ENCODE assay signal across 25 cellular contexts in genomic region chr5:67299317-67299716, GRCh38.
DNase-seq lines count a peak whose midpoint lies in the region; ATAC-seq, FAIRE-seq and TF ChIP-seq lines count a peak whose summit lies in the region.
"Had no signal": no experiment of that assay in that cellular context is flagged by ENCODE, and none has a peak within 500 bp of the region (broad histone marks: within the 10 kb centered on the region; RNA-seq: fewer than 3 reads in every experiment).

No MANE protein-coding gene starts in this region.

- intact Hi-C loops in MCF 10A (cut with micrococcal nuclease) (no loop called here), breast epithelium (cut with DNase I; ENCODE audit: low total_unique reads) (no loop called here)

- H3K36me3 Mint-ChIP-seq in MCF 10A (ENCODE audit: insufficient read depth, unreplicated experiment) = peaks cover 6% of the 10 kb centered on the region
- no peaks in the 10 kb centered on the region for H3K36me3 Mint-ChIP-seq in activated CD4-positive, alpha-beta memory T cell treated with anti-CD3 and anti-CD28 coated beads, Interleukin-2, amount 10 ng/mL, durations not matched to agents 7 days and 5 days (ENCODE audit: low read depth)
- H3K36me3 Mint-ChIP-seq: naive B cell had no signal

- DNase-seq in MCF 10A (ENCODE audit: unreplicated experiment) (no peak), breast epithelium (ENCODE audit: low spot score in 2 of 2) (no peak), bronchial epithelial cell (ENCODE audit: low read depth) (peak; percentile 24), kidney tubule cell (ENCODE audit: low spot score) (peak; percentile 30), LoVo (ENCODE audit: low spot score) (no peak), GM20000 (ENCODE audit: low spot score) (no peak)
- DNase-seq in activated CD4-positive, alpha-beta memory T cell treated with anti-CD3 and anti-CD28 coated beads, Interleukin-2, amount 10 ng/mL, durations not matched to agents 7 days and 5 days = no peak
- DNase-seq: activated CD4-positive, alpha-beta T cell treated with anti-CD3 and anti-CD28 coated beads, Interleukin-2, amount 10 ng/mL, durations not matched to agents 7 days and 5 days; activated CD8-positive, alpha-beta memory T cell treated with anti-CD3 and anti-CD28 coated beads, Interleukin-2, amount 50 U/mL, for 4 hours; DMS153; erythroblast; heart left ventricle; mammary epithelial cell; naive B cell; NCI-H1092; NCI-H510A; ovary; Right ventricle myocardium superior; stimulated activated naive CD8-positive, alpha-beta T cell treated with anti-CD3 and anti-CD28 coated beads, Interleukin-15, Interleukin-2, amounts not matched to agents 100 U/mL and 50 U/mL, for 24 hours; tibial artery had no signal

- BruUV-seq in MCF 10A (replicated peaks; lab: Mats Ljungman, UMichigan) = no TSS peak

- H3K4me1 ChIP-seq in breast epithelium = no peaks in the 10 kb centered on the region

- no peak overlapping the region for H3K4me3 Mint-ChIP-seq in MCF 10A (ENCODE audit: unreplicated experiment)
- no peak overlapping the region for H3K4me3 Mint-ChIP-seq in activated CD4-positive, alpha-beta memory T cell treated with anti-CD3 and anti-CD28 coated beads, Interleukin-2, amount 10 ng/mL, durations not matched to agents 7 days and 5 days
- H3K4me3 Mint-ChIP-seq: activated CD4-positive, alpha-beta T cell treated with anti-CD3 and anti-CD28 coated beads, Interleukin-2, amount 10 ng/mL, durations not matched to agents 7 days and 5 days; naive B cell had no signal

- no peaks in the 10 kb centered on the region for H3K27me3 ChIP-seq in breast epithelium
- no peaks in the 10 kb centered on the region for H3K27me3 ChIP-seq in bronchial epithelial cell (ENCODE audit: control insufficient read depth, insufficient read depth, low read length)
- H3K27me3 ChIP-seq: cardiac muscle cell, heart left ventricle, ovary, tibial artery had no signal

- FAIRE-seq in bronchial epithelial cell (lab: Jason Lieb, UNC) = no peak

- CTCF ChIA-PET in MCF 10A (lab: Yijun Ruan, JAX) = interaction anchor here (0.9 kb wide), 1 partner anchor 9 kb away, joined by 3 read pairs; no protein-coding TSS in a partner anchor
- CTCF ChIA-PET in activated CD4-positive, alpha-beta memory T cell treated with anti-CD3 and anti-CD28 coated beads, Interleukin-2, amount 10 ng/mL, durations not matched to agents 7 days and 5 days (lab: Charles Lee) = no interaction called here

- TF ChIP-seq CTCF in MCF 10A (IDR thresholded peaks at IDR 0.05; ENCODE audit: unreplicated experiment) (no peak), breast epithelium (IDR thresholded peaks at IDR 0.05) (no peak), bronchial epithelial cell (IDR thresholded peaks at IDR 0.05; ENCODE audit: insufficient read depth, low read length, severe bottlenecking) (no peak), GM20000 (IDR thresholded peaks at IDR 0.05; ENCODE audit: extremely low read depth, missing control alignments) (no peak)

- POLR2A ChIA-PET in MCF 10A (lab: Yijun Ruan, JAX) = interaction anchor here (0.6 to 1.2 kb wide), 2 partner anchors 31 to 579 kb away, joined by 3 read pairs; no protein-coding TSS in a partner anchor
- POLR2A ChIA-PET in activated CD4-positive, alpha-beta memory T cell treated with anti-CD3 and anti-CD28 coated beads, Interleukin-2, amount 10 ng/mL, durations not matched to agents 7 days and 5 days (lab: Charles Lee) = no interaction called here

- H3K4me3 ChIP-seq in breast epithelium (no peak overlapping the region), bronchial epithelial cell (ENCODE audit: low read depth, low read length) (no peak overlapping the region)
- H3K4me3 ChIP-seq: cardiac muscle cell, heart left ventricle, ovary, tibial artery had no signal

- no peaks in the 10 kb centered on the region for H3K36me3 ChIP-seq in breast epithelium
- H3K36me3 ChIP-seq in bronchial epithelial cell (ENCODE audit: control insufficient read depth, insufficient read depth, low read length) = no peaks in the 10 kb centered on the region
- H3K36me3 ChIP-seq: cardiac muscle cell, heart left ventricle, ovary, tibial artery had no signal

- no peak for ATAC-seq in HG03354 (IDR thresholded peaks at IDR 0.05; ENCODE audit: poor library complexity, severe bottlenecking, unreplicated experiment)
- ATAC-seq: heart left ventricle; sciatic nerve; stimulated activated naive CD8-positive, alpha-beta T cell treated with anti-CD3 and anti-CD28 coated beads, Interleukin-15, Interleukin-2, amounts not matched to agents 100 U/mL and 50 U/mL, for 24 hours had no signal

- H3K27ac Mint-ChIP-seq in MCF 10A (ENCODE audit: low read depth, unreplicated experiment) = peak overlapping the region; percentile 97
- no peak overlapping the region for H3K27ac Mint-ChIP-seq in activated CD4-positive, alpha-beta memory T cell treated with anti-CD3 and anti-CD28 coated beads, Interleukin-2, amount 10 ng/mL, durations not matched to agents 7 days and 5 days
- H3K27ac Mint-ChIP-seq: activated CD4-positive, alpha-beta T cell treated with anti-CD3 and anti-CD28 coated beads, Interleukin-2, amount 10 ng/mL, durations not matched to agents 7 days and 5 days; naive B cell had no signal

- H3K9me3 Mint-ChIP-seq in MCF 10A (ENCODE audit: unreplicated experiment) = peaks cover 6% of the 10 kb centered on the region
- peaks cover 3% of the 10 kb centered on the region for H3K9me3 Mint-ChIP-seq in activated CD4-positive, alpha-beta memory T cell treated with anti-CD3 and anti-CD28 coated beads, Interleukin-2, amount 10 ng/mL, durations not matched to agents 7 days and 5 days

- TF ChIP-seq POLR2A in breast epithelium (IDR thresholded peaks at IDR 0.05) = no peak

- H3K27me3 Mint-ChIP-seq in MCF 10A (ENCODE audit: insufficient read depth, unreplicated experiment) = no peaks in the 10 kb centered on the region
- no peaks in the 10 kb centered on the region for H3K27me3 Mint-ChIP-seq in activated CD4-positive, alpha-beta memory T cell treated with anti-CD3 and anti-CD28 coated beads, Interleukin-2, amount 10 ng/mL, durations not matched to agents 7 days and 5 days

- peaks cover 52% of the 10 kb centered on the region for H3K4me1 Mint-ChIP-seq in MCF 10A (ENCODE audit: insufficient read depth, unreplicated experiment)
- peaks cover 5% of the 10 kb centered on the region for H3K4me1 Mint-ChIP-seq in activated CD4-positive, alpha-beta memory T cell treated with anti-CD3 and anti-CD28 coated beads, Interleukin-2, amount 10 ng/mL, durations not matched to agents 7 days and 5 days
- H3K4me1 Mint-ChIP-seq: activated CD4-positive, alpha-beta T cell treated with anti-CD3 and anti-CD28 coated beads, Interleukin-2, amount 10 ng/mL, durations not matched to agents 7 days and 5 days; naive B cell had no signal

- H3K27ac ChIP-seq in breast epithelium = no peak overlapping the region
- H3K27ac ChIP-seq: 22Rv1, C4-2B, cardiac muscle cell, ovary had no signal

- H3K9me3 ChIP-seq in breast epithelium = no peaks in the 10 kb centered on the region
- H3K9me3 ChIP-seq: heart left ventricle, ovary, tibial artery had no signal

Comparison
In these comparisons a context has a peak if more than half of its experiments do, and no peak if none do; other contexts are left out.
1. DNase-seq: peak in bronchial epithelial cell (single experiment) and kidney tubule cell (single experiment); none in MCF 10A (single experiment), breast epithelium (0 of 2), LoVo (single experiment), GM20000 (single experiment) and activated CD4-positive, alpha-beta memory T cell treated with anti-CD3 and anti-CD28 coated beads, Interleukin-2, amount 10 ng/mL, durations not matched to agents 7 days and 5 days (single experiment).